ENCODE assay signal across 16 cellular contexts in the genomic region with DNA sequence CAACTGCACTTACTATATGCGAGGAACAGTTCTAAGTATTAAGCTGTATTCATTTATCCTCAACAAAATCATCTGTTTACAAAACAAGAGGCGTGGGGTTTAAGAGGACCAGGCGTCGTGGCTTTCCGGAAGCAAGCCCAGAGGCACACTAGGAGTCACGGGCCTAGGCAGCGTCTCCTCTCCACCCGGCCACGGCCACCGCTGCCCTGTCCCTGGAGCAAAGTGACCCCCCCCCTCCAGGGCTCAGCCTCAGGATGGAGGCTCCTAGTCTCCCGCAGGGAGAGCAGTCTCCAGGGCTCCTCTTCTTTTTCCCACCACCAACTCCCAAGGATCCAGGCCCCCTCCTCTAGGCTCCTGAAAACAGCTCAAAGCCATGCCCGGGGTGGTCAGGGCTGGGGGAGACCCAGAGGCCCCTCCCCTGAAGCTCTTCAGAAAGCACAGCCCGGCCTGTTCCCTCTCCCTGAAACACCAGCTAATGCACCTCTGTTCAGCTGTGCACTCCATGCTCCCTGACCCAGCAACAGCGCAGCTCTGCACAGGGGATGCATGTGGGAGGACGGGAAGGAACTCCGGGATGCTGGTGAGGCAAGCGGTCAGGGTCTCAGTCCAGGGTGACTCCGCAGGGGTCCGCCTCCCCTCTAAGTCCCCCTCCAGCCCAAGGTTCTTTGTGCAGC. TPM values are rescaled to one million over a fixed set of nuclear protein-coding genes. Genes with fewer than 3 reads are reported as not detected.
DNase-seq lines count a peak whose midpoint lies in the region; FAIRE-seq and TF ChIP-seq lines count a peak whose summit lies in the region.
"Had no signal": no experiment of that assay in that cellular context is flagged by ENCODE, and none has a peak within 500 bp of the region (broad histone marks: within the 10 kb centered on the region; RNA-seq: fewer than 3 reads in every experiment).

No MANE protein-coding gene starts in this region.

- peaks cover 8% of the 10 kb centered on the region for H3K36me3 Mint-ChIP-seq in HFFc6 (ENCODE audit: low read depth)

- TF ChIP-seq EP300 in H1 (IDR thresholded peaks at IDR 0.05; ENCODE audit: borderline replicate concordance in 1 of 2, low read depth in 2 of 2, low read length in 2 of 2) = no peak

- H3K79me1 ChIP-seq in H1 (ENCODE audit: low read depth, low read length) = peaks cover 7% of the 10 kb centered on the region; the same call in 1 of the 2 replicates

- peaks cover 13% of the 10 kb centered on the region; the same call in 1 of the 2 replicates for H3K23me2 ChIP-seq in H1 (ENCODE audit: low read depth, low read length)

- H3K14ac ChIP-seq in H1 (ENCODE audit: insufficient read length) = no peak overlapping the region

- DNase-seq in NCI-H1092 treated with DMSO at 0.1 percent for 48 hours (lab: John Stamatoyannopoulos, UW) (peak; percentile 49), NCI-H1092 (lab: John Stamatoyannopoulos, UW) (no peak), H1 (ENCODE audit: low read depth in 1 of 2, low spot score in 2 of 2) (no peak), substantia nigra (lab: John Stamatoyannopoulos, UW) (peak in 1 of 49 donors; percentile 29), HFFc6 (no peak), SHP77 treated with DMSO at 0.1 percent for 48 hours (lab: John Stamatoyannopoulos, UW) (no peak), NCI-H446 treated with DMSO at 0.1 percent for 48 hours (lab: John Stamatoyannopoulos, UW) (no peak)
- DNase-seq: activated CD8-positive, alpha-beta memory T cell treated with anti-CD3 and anti-CD28 coated beads, Interleukin-2, amount 10 ng/mL, durations not matched to agents 7 days and 5 days; activated naive CD4-positive, alpha-beta T cell treated with anti-CD3 and anti-CD28 coated beads, Interleukin-2, amount 50 U/mL, for 16 hours; COR-L47; cortex of kidney; stimulated activated naive CD8-positive, alpha-beta T cell treated with anti-CD3 and anti-CD28 coated beads, Interleukin-15, amount 100 ng/mL, for 72 hours had no signal

- TF ChIP-seq CTCF in H1 (IDR thresholded peaks at IDR 0.05; ENCODE audit: control extremely low read depth in 1 of 3, insufficient read depth in 1 of 3, low read depth in 1 of 3, low read length in 3 of 3) (no peak), HFFc6 (IDR thresholded peaks at IDR 0.05) (no peak)

- H3K27me3 Mint-ChIP-seq in HFFc6 (ENCODE audit: insufficient read depth) = peaks cover 1% of the 10 kb centered on the region
- H3K27me3 Mint-ChIP-seq: activated CD8-positive, alpha-beta memory T cell treated with anti-CD3 and anti-CD28 coated beads, Interleukin-2, amount 10 ng/mL, durations not matched to agents 7 days and 5 days; stimulated activated naive CD8-positive, alpha-beta T cell treated with anti-CD3 and anti-CD28 coated beads, Interleukin-15, amount 100 ng/mL, for 72 hours had no signal

- no peak overlapping the region for H3K27ac Mint-ChIP-seq in HFFc6
- H3K27ac Mint-ChIP-seq: activated CD8-positive, alpha-beta memory T cell treated with anti-CD3 and anti-CD28 coated beads, Interleukin-2, amount 10 ng/mL, durations not matched to agents 7 days and 5 days had no signal

- no peak overlapping the region for H3K4ac ChIP-seq in H1 (replicated peaks; ENCODE audit: insufficient read length, low read depth, low read length)

- H3K4me1 ChIP-seq in H1 (replicated peaks in 1 of 4; ENCODE audit: control insufficient read depth in 3 of 4, insufficient read depth in 4 of 4, low read length in 3 of 4) (peaks cover 4 to 34% (median 22%) of the 10 kb centered on the region in 4 experiments), mesodermal cell (ENCODE audit: control insufficient read depth, insufficient read depth, low read length, poor library complexity, severe bottlenecking) (peaks cover 31% of the 10 kb centered on the region)

- no peak overlapping the region for H2AK5ac ChIP-seq in H1 (ENCODE audit: low read depth, low read length)

- H3K79me2 ChIP-seq in H1 (ENCODE audit: control insufficient read depth in 1 of 2, insufficient read depth in 2 of 2, low read length in 2 of 2) = no peaks in the 10 kb centered on the region; a peak in 1 of 4 replicates

- H2BK5ac ChIP-seq in H1 (ENCODE audit: low read depth, low read length) = no peak overlapping the region

- H2BK120ac ChIP-seq in H1 (replicated peaks; ENCODE audit: low read depth, low read length) = no peak overlapping the region

- H4K5ac ChIP-seq in H1 (ENCODE audit: insufficient read length, low read depth, low read length) = no peak overlapping the region

- H3K27me3 ChIP-seq in H1 (replicated peaks in 1 of 4; ENCODE audit: control insufficient read depth in 3 of 4, extremely low read depth in 1 of 4, insufficient read depth in 3 of 4, low read length in 3 of 4) = no peaks in the 10 kb centered on the region

- H4K20me1 ChIP-seq in H1 (replicated peaks in 1 of 2; ENCODE audit: control insufficient read depth in 1 of 2, insufficient read depth in 2 of 2, low read length in 2 of 2) = peaks cover 7 to 9% of the 10 kb centered on the region in 2 experiments

- H2AFZ ChIP-seq in H1 (ENCODE audit: low read length) = no peak overlapping the region

- no peak overlapping the region; the same call in 1 of the 2 replicates for H4K8ac ChIP-seq in H1 (ENCODE audit: extremely low read depth, insufficient read depth, low read length)

- H3K9me3 ChIP-seq in H1 (ENCODE audit: insufficient read depth in 2 of 2, low read depth in 1 of 2, low read length in 1 of 2) = no peaks in the 10 kb centered on the region; a peak in 1 of 4 replicates
- H3K9me3 ChIP-seq in mesodermal cell (ENCODE audit: control insufficient read depth, low read length) = no peaks in the 10 kb centered on the region
- H3K9me3 ChIP-seq: HAP-1 had no signal

- H3K27ac ChIP-seq in H1 (ENCODE audit: low read depth, low read length) = no peak overlapping the region; the same call in 1 of the 2 replicates
- peak overlapping the region; percentile 64 for H3K27ac ChIP-seq in mesodermal cell (ENCODE audit: low read depth, low read length, severe bottlenecking)
- peak overlapping the region; percentile 73 for H3K27ac ChIP-seq in substantia nigra (ENCODE audit: low read depth, low read length, poor library complexity, severe bottlenecking)
- H3K27ac ChIP-seq: 22Rv1 had no signal

- H2BK20ac ChIP-seq in H1 (ENCODE audit: low read length) = no peak overlapping the region

- H3K4me3 ChIP-seq in H1 (ENCODE audit: extremely low read depth in 1 of 4, insufficient read depth in 2 of 4, low read depth in 3 of 4, low read length in 4 of 4) (no peak overlapping the region), mesodermal cell (ENCODE audit: extremely low read depth, insufficient read depth, low read length, poor library complexity, severe bottlenecking) (peak overlapping the region; percentile 18)
- H3K4me3 ChIP-seq: HAP-1 had no signal

- H3K36me3 ChIP-seq in H1 (ENCODE audit: control insufficient read depth in 2 of 4, insufficient read depth in 4 of 4, low read length in 3 of 4) = no peaks in the 10 kb centered on the region
- H3K36me3 ChIP-seq in mesodermal cell (ENCODE audit: control insufficient read depth, insufficient read depth, low read length) = peaks cover 4% of the 10 kb centered on the region

- H3K18ac ChIP-seq in H1 (ENCODE audit: extremely low read depth, low read length) = peak overlapping the region; percentile 25; the same call in 1 of the 2 replicates

- H3K4me2 ChIP-seq in H1 (ENCODE audit: insufficient read depth in 1 of 2, low read depth in 2 of 2, low read length in 2 of 2) = no peak overlapping the region

- H3K56ac ChIP-seq in H1 (replicated peaks; ENCODE audit: insufficient read length, low read depth, low read length) = no peak overlapping the region

- CTCF ChIA-PET in H1 (lab: Charles Lee; ENCODE audit: partially characterized antibody) = interaction anchor here (0.6 to 23.1 kb wide), 15 partner anchors 8 to 620 kb away, joined by 3 to 499 read pairs (median 4); a partner anchor contains a TSS

- no peak overlapping the region for H3K9ac ChIP-seq in H1 (replicated peaks in 1 of 4; ENCODE audit: extremely low read depth in 1 of 4, low read depth in 3 of 4, low read length in 3 of 4)

- no peak for TF ChIP-seq RAD21 in H1 (IDR thresholded peaks at IDR 0.05 in 1 of 2, conservative IDR thresholded peaks at IDR 0.05 in 1 of 2; ENCODE audit: low read depth in 2 of 2, low read length in 2 of 2)

- peaks cover 29% of the 10 kb centered on the region for H3K4me1 Mint-ChIP-seq in HFFc6 (ENCODE audit: low read depth)

- H2BK12ac ChIP-seq in H1 (ENCODE audit: low read depth, low read length) = no peak overlapping the region

- H3K9me3 Mint-ChIP-seq in HFFc6 = no peaks in the 10 kb centered on the region
- H3K9me3 Mint-ChIP-seq: stimulated activated naive CD8-positive, alpha-beta T cell treated with anti-CD3 and anti-CD28 coated beads, Interleukin-15, amount 100 ng/mL, for 72 hours had no signal

- H2BK15ac ChIP-seq in H1 (ENCODE audit: low read length) = 0 out of 2 replicates have a peak overlapping the region, but pooled peaks have one; percentile 8

- TF ChIP-seq POLR2A in H1 (IDR thresholded peaks at IDR 0.05; ENCODE audit: control extremely low read depth in 1 of 2, low read depth in 2 of 2, low read length in 2 of 2) = no peak

- H4K91ac ChIP-seq in H1 (replicated peaks; ENCODE audit: insufficient read length, low read length) = no peak overlapping the region

- FAIRE-seq in H1 (lab: Jason Lieb, UNC) = no peak
- FAIRE-seq: GM18507 had no signal

- H3K23ac ChIP-seq in H1 (ENCODE audit: insufficient read length) = no peak overlapping the region

- H3K4me3 Mint-ChIP-seq in HFFc6 = no peak overlapping the region
- H3K4me3 Mint-ChIP-seq: activated CD8-positive, alpha-beta memory T cell treated with anti-CD3 and anti-CD28 coated beads, Interleukin-2, amount 10 ng/mL, durations not matched to agents 7 days and 5 days; stimulated activated naive CD8-positive, alpha-beta T cell treated with anti-CD3 and anti-CD28 coated beads, Interleukin-15, amount 100 ng/mL, for 72 hours had no signal

- WGBS in H1 (ENCODE audit: extremely low coverage in 1 of 2, insufficient coverage in 1 of 2, insufficient read length in 1 of 2, insufficient replicate concordance in 2 of 2, low coverage in 1 of 2, low lambda C conversion rate in 2 of 2, missing lambda C conversion rate in 1 of 2), 2 experiments = 91% methylated on average over 19 of the region's 19 CpGs; no CpG with 5 or more reads in 1 of the 2 experiments
- WGBS in mesodermal cell (ENCODE audit: insufficient coverage in 2 of 2), 2 experiments = 86 to 88% methylated on average over 17 to 18 of the region's 19 CpGs

- POLR2A ChIA-PET in H1 (lab: Charles Lee; ENCODE audit: partially characterized antibody) = interaction anchor here (1.1 to 1.2 kb wide), 2 partner anchors 30 to 32 kb away, joined by 5 read pairs; no protein-coding TSS in a partner anchor

RNA-seq across cellular contexts. Expression of a gene that starts 16.8 kb away (rescaled TPM):
- total RNA-seq in H1 (2021; fragmentation: NEBNext Ultra II Directional; extraction: Animal tissue kit (Norgen Biotek cat#: 25700)) = 33.9 and 38.6 TPM in 2 replicates
- polyA plus RNA-seq in H1 (2011; rRNA removed) = 10.4 and 18.2 TPM in 2 replicates
- polyA plus RNA-seq in H1 (2011; cell fraction: cytosol; rRNA removed) = 15.6 TPM
- 105 TPM for polyA plus RNA-seq in H1 (2011; cell fraction: nucleus; rRNA removed)
- 24.4 to 39.8 TPM (median 29.1 TPM) in 4 replicates for polyA plus RNA-seq in H1 (2012, experiment 1 of 2)
- 11.0 TPM for polyA plus RNA-seq in H1 (2012, experiment 2 of 2)
- polyA plus RNA-seq in H1 (2013, experiment 1 of 2) = 20.0 TPM
- polyA plus RNA-seq in H1 (2013, experiment 2 of 2) = 17.6 TPM
- 10.8 and 11.1 TPM in 2 replicates for polyA minus RNA-seq in H1 (2011; rRNA and poly(A)+ RNA removed)
- 12.0 TPM for polyA minus RNA-seq in H1 (2011; cell fraction: cytosol; rRNA and poly(A)+ RNA removed)
- 19.7 TPM for polyA minus RNA-seq in H1 (2011; cell fraction: nucleus; rRNA and poly(A)+ RNA removed)
- polyA plus RNA-seq in mesodermal cell (2013, experiment 1 of 2) = 28.8 TPM
- polyA plus RNA-seq in mesodermal cell (2013, experiment 2 of 2) = 20.7 TPM
- 10 to 100 TPM; 29.6 to 46.1 (median 35.1) TPM for total RNA-seq in HFFc6 (2021; fragmentation: NEBNext Ultra II Directional; extraction: Animal tissue kit (Norgen Biotek cat#: 25700))
